1 cellular context compared by ENCODE assay signal in the genomic region with DNA sequence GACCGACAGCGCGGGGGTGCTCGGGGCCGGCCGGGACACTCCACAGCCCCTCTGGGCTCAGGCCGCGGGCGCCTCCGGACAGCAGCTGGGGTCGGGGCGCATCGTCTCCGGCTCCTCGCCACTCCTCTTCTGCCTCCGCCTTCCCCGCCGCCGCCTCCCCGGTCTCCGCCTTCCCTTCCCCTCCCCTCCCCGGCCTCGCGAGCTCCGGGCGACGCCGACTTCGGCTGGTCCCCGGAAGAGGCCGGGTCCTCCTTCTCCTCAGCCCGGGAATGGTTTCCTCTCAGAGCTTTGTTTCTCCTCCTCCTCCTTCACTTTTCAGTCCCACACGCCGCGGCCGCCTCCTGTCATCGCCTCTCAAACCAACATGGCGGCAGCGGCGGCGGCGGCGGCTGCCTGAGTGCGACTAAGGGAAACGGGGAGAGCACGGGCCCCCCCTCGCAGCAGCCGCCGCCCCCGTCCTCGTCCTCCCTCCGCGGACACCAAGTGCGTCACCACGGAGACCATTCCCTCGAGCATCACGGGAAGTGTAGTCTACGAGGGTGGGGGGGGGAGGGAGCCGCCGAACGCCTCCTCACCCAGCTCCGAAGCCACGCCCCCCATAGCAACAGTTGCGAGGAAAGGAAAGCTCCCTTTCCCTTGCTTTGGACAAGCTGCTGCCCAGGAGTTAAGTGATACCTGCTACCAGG.
A peak's percentile ranks its signal among the peaks of the same experiment; 100 is the strongest.
TF ChIP-seq lines count a peak whose summit lies in the region.

A gene with protein sequence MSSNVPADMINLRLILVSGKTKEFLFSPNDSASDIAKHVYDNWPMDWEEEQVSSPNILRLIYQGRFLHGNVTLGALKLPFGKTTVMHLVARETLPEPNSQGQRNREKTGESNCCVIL (minus strand): TSS at position 405 of the 686 bp plus-strand sequence. CDS start 1,079 bp downstream, outside the sequence.

TF ChIP-seq in HEK293, 187 proteins besides CTCF, POLR2A, EP300 and RAD21 (continued from another document):
- TF ChIP-seq ZBTB11 (tag by site-specific recombination; conservative IDR thresholded peaks at IDR 0.05; ENCODE audit: low read depth): peak; percentile 59; the same call in 1 of the 2 replicates
- TF ChIP-seq KLF1 (tag by site-specific recombination; IDR thresholded peaks at IDR 0.05): 0 out of 2 replicates have a peak, but pooled peaks have one; percentile 39
- peak; percentile 77 for TF ChIP-seq GLIS2 (tag by site-specific recombination; IDR thresholded peaks at IDR 0.05)
- TF ChIP-seq KLF16 (tag by site-specific recombination; IDR thresholded peaks at IDR 0.05): peak; percentile 76; the same call in 1 of the 2 replicates
- TF ChIP-seq ZFHX2 (tag by site-specific recombination; conservative IDR thresholded peaks at IDR 0.05): peak; percentile 63; the same call in 1 of the 2 replicates
